Comparison of ENCODE assay signal across 8 cellular contexts in the genomic region with DNA sequence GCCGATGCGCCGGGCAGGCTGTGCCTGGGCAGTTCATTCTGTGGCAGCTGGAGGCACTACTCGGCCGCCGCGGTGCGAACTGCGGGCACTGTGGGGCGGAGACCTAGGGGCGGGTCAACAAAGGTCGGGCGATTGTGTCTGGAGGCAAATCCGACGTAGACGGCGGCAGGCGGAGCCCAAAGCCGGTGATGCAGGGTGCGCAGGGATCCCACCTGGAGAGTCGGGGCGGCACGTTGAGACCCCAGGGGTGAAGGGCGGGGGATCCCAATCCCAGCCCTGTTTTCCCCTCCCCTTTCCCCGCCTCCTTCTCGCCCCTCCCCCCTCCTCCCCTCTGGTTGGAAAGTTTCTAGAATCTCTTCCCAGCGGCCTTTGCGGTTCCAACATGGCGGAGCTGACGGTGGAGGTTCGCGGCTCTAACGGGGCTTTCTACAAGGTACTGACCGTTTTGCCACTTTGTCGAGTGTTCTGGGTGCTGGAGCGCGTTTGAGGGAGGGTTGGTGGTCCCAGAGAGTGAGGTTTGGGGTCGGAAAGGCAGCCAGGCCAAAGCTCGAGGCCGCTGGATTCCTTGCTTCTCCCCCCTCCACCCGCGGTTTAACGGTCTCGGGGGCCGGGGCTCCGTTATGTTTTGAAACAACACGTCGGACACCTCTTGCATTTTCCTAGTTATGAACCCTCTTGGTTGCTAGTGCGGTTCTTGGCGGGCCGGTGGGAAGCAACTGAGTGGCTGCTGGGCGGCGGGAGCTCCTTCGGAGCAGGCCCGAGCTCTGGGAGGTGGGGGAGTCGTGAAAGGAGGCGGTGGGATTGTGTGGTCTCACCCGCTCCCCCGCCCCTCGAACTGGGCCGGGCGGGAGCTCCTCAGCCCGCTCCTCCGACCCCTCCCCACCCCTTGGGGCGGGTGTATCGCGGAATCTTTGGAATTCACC. TPM values are rescaled to one million over a fixed set of nuclear protein-coding genes. Genes with fewer than 3 reads are reported as not detected.
DNase-seq lines count a peak whose midpoint lies in the region; ATAC-seq and TF ChIP-seq lines count a peak whose summit lies in the region.

A gene (plus strand): TSS at position 367 of the 923 bp plus-strand sequence. CDS start 16 bp downstream, at position 383.

- peak within 1 kb of the TSS; percentile 72 to 76 for H3K4me3 ChIP-seq in left lung

- H3K36me3 Mint-ChIP-seq in activated CD4-positive, alpha-beta T cell treated with anti-CD3 and anti-CD28 coated beads, Interleukin-2, amount 10 ng/mL, durations not matched to agents 7 days and 5 days (ENCODE audit: low read depth) = peaks cover 20% of the 10 kb centered on the region

- peak within 1 kb of the TSS; percentile 99 for H3K4me3 Mint-ChIP-seq in activated CD4-positive, alpha-beta T cell treated with anti-CD3 and anti-CD28 coated beads, Interleukin-2, amount 10 ng/mL, durations not matched to agents 7 days and 5 days

- H3K4me1 ChIP-seq in left lung = peaks cover 13 to 47% of the 10 kb centered on the region in 2 donors

- no peaks in the 10 kb centered on the region for H3K9me3 ChIP-seq in left lung

- peak; percentile 82 for DNase-seq in NCI-H526 treated with DMSO at 0.1 percent for 48 hours (lab: John Stamatoyannopoulos, UW)
- DNase-seq in activated CD4-positive, alpha-beta T cell treated with anti-CD3 and anti-CD28 coated beads, Interleukin-2, amount 10 ng/mL, durations not matched to agents 7 days and 5 days = peak; percentile 89
- DNase-seq in dedifferentiated amniotic fluid mesenchymal stem cell (ENCODE audit: extremely low spot score) = peak; percentile 80
- peak; percentile 94 to 98 for DNase-seq in left lung
- DNase-seq in stimulated activated CD4-positive, alpha-beta T cell treated with anti-CD3 and anti-CD28 coated beads, Interleukin-4, amount 100 ng/mL, for 1 hour = peak; percentile 88

- H3K27ac Mint-ChIP-seq in activated CD4-positive, alpha-beta T cell treated with anti-CD3 and anti-CD28 coated beads, Interleukin-2, amount 10 ng/mL, durations not matched to agents 7 days and 5 days = peak within 1 kb of the TSS; percentile 96

- H3K27me3 ChIP-seq in left lung = no peaks in the 10 kb centered on the region

- POLR2A ChIA-PET in activated CD4-positive, alpha-beta T cell treated with anti-CD3 and anti-CD28 coated beads, Interleukin-2, amount 10 ng/mL, durations not matched to agents 7 days and 5 days (lab: Charles Lee) = no interaction called here

- CTCF ChIA-PET in activated CD4-positive, alpha-beta T cell treated with anti-CD3 and anti-CD28 coated beads, Interleukin-2, amount 10 ng/mL, durations not matched to agents 7 days and 5 days (lab: Charles Lee) = interaction anchor here (0.6 to 1.4 kb wide), 7 partner anchors 11 to 363 kb away, joined by 3 to 9 read pairs (median 4); no protein-coding TSS in a partner anchor

- no peaks in the 10 kb centered on the region for H3K9me3 Mint-ChIP-seq in activated CD4-positive, alpha-beta T cell treated with anti-CD3 and anti-CD28 coated beads, Interleukin-2, amount 10 ng/mL, durations not matched to agents 7 days and 5 days

- TF ChIP-seq CTCF in C4-2B (conservative IDR thresholded peaks at IDR 0.05) (peak; percentile 87), left lung (IDR thresholded peaks at IDR 0.05) (peak; percentile 66 to 84)

- intact Hi-C loops in left lung (cut with DNase I) = no loop called here

- ATAC-seq in GM19328 (IDR thresholded peaks at IDR 0.05; ENCODE audit: unreplicated experiment) (peak; percentile 100), HG03520 (IDR thresholded peaks at IDR 0.05; ENCODE audit: unreplicated experiment) (peak; percentile 100), left lung (peak; percentile 98)

- peaks cover 48% of the 10 kb centered on the region for H3K4me1 Mint-ChIP-seq in activated CD4-positive, alpha-beta T cell treated with anti-CD3 and anti-CD28 coated beads, Interleukin-2, amount 10 ng/mL, durations not matched to agents 7 days and 5 days

- peaks cover 0 to 9% of the 10 kb centered on the region in 2 donors for H3K36me3 ChIP-seq in left lung

- H3K27me3 Mint-ChIP-seq in activated CD4-positive, alpha-beta T cell treated with anti-CD3 and anti-CD28 coated beads, Interleukin-2, amount 10 ng/mL, durations not matched to agents 7 days and 5 days = no peaks in the 10 kb centered on the region

- peak within 1 kb of the TSS; percentile 83 for H3K27ac ChIP-seq in C4-2B
- peak within 1 kb of the TSS; percentile 91 to 92 for H3K27ac ChIP-seq in left lung

RNA-seq across cellular contexts. Expression of the gene that starts here (rescaled TPM):
- 100 to 1,000 TPM; 124 to 125 TPM for total RNA-seq in activated CD4-positive, alpha-beta T cell treated with anti-CD3 and anti-CD28 coated beads, Interleukin-2, amount 10 ng/mL, durations not matched to agents 7 days and 5 days
- total RNA-seq in left lung = 100 to 1,000 TPM; 100 to 108 TPM

Comparison
In these comparisons a context has a peak if more than half of its experiments do, and no peak if none do; other contexts are left out.
1. Peak in every context shown above with its lines: DNase-seq, ATAC-seq, H3K4me3 ChIP-seq and H3K27ac ChIP-seq.